ENCODE assay signal across 9 cellular contexts in the genomic region with DNA sequence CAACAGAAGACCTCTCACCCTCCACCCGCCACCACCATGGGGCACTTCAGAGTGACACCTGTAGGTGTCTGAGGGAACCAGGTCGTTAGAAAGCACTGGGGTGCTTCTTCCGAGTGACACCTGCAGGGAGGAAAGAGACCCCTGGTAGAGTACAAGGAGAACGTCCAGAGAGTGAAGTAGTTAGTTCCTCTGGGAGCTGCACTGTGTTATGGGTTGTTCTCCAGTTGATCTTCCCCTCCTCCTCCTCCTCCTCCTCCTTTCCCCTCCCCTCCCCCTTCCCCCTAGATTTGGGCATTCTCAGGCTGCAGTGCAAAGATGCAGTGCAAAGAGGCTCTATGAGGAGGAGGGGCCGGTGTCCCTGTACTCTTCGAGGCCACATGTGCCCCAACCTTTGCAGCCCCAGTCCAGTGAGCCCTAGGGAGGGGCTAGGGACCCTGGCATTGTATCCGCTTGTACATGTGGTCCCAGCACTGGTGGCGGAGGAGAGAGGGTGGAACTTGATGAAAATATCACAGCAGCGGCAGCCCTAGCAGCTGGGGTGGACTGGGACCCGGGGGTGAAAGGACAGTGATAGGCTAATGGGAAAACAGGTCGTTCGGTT. TPM values are rescaled to one million over a fixed set of nuclear protein-coding genes. Genes with fewer than 3 reads are reported as not detected.
DNase-seq lines count a peak whose midpoint lies in the region; FAIRE-seq and TF ChIP-seq lines count a peak whose summit lies in the region.
"Had no signal": no experiment of that assay in that cellular context is flagged by ENCODE, and none has a peak within 500 bp of the region (broad histone marks: within the 10 kb centered on the region; RNA-seq: fewer than 3 reads in every experiment).

No MANE protein-coding gene starts in this region.

- no peaks in the 10 kb centered on the region for H4K20me1 ChIP-seq in H1 (replicated peaks in 1 of 2; ENCODE audit: control insufficient read depth in 1 of 2, insufficient read depth in 2 of 2, low read length in 2 of 2)

- H2BK15ac ChIP-seq in H1 (ENCODE audit: low read length) = no peak overlapping the region

- H2BK12ac ChIP-seq in H1 (ENCODE audit: low read depth, low read length) = no peak overlapping the region

- DNase-seq in CD14-positive monocyte (ENCODE audit: low spot score) (no peak), MG63 (no peak), H1 (ENCODE audit: low read depth in 1 of 2, low spot score in 2 of 2) (no peak), NCI-H82 treated with DMSO at 0.1 percent for 48 hours (lab: John Stamatoyannopoulos, UW; ENCODE audit: unreplicated experiment) (no peak)
- DNase-seq in stimulated activated CD4-positive, alpha-beta T cell treated with anti-CD3 and anti-CD28 coated beads, Interleukin-12 subunit alpha, Interleukin-12 subunit beta, amount 100 ng/mL, for 4 hours = no peak
- no peak for DNase-seq in effector CD4-positive, alpha-beta T cell
- DNase-seq in effector CD8-positive, alpha-beta T cell (lab: John Stamatoyannopoulos, UW) = no peak

- H2BK20ac ChIP-seq in H1 (ENCODE audit: low read length) = no peak overlapping the region

- TF ChIP-seq POLR2A in H1 (IDR thresholded peaks at IDR 0.05; ENCODE audit: control extremely low read depth in 1 of 2, low read depth in 2 of 2, low read length in 2 of 2) = no peak

- no peak overlapping the region for H4K91ac ChIP-seq in H1 (replicated peaks; ENCODE audit: insufficient read length, low read length)

- WGBS in H1 (ENCODE audit: extremely low coverage in 1 of 2, insufficient coverage in 1 of 2, insufficient read length in 1 of 2, insufficient replicate concordance in 2 of 2, low coverage in 1 of 2, low lambda C conversion rate in 2 of 2, missing lambda C conversion rate in 1 of 2), 2 experiments = 63% methylated on average over 10 of the region's 12 CpGs; no CpG with 5 or more reads in 1 of the 2 experiments

- TF ChIP-seq CTCF in CD14-positive monocyte (IDR thresholded peaks at IDR 0.05) (peak; percentile 18), H1 (IDR thresholded peaks at IDR 0.05; ENCODE audit: control extremely low read depth in 1 of 3, insufficient read depth in 1 of 3, low read depth in 1 of 3, low read length in 3 of 3) (no peak)

- H3K4me3 ChIP-seq in MG63 = peak overlapping the region; percentile 58
- H3K4me3 ChIP-seq in H1 (ENCODE audit: extremely low read depth in 1 of 4, insufficient read depth in 2 of 4, low read depth in 3 of 4, low read length in 4 of 4) = peak overlapping the region; percentile 45 to 75 (median 52)
- H3K4me3 ChIP-seq in neuron (ENCODE audit: low read length) = peak overlapping the region; percentile 57

- H3K79me2 ChIP-seq in H1 (ENCODE audit: control insufficient read depth in 1 of 2, insufficient read depth in 2 of 2, low read length in 2 of 2) = no peaks in the 10 kb centered on the region

- H3K27ac Mint-ChIP-seq in CD14-positive monocyte = peak overlapping the region; percentile 92 to 98 (median 97)

- no peak overlapping the region for H2BK120ac ChIP-seq in H1 (replicated peaks; ENCODE audit: low read depth, low read length)

- no peak overlapping the region for H3K56ac ChIP-seq in H1 (replicated peaks; ENCODE audit: insufficient read length, low read depth, low read length)

- H3K79me1 ChIP-seq in H1 (ENCODE audit: low read depth, low read length) = no peaks in the 10 kb centered on the region; the same call in 1 of the 2 replicates

- H3K27ac ChIP-seq in H1 (ENCODE audit: low read depth, low read length) = no peak overlapping the region

- H3K4me1 ChIP-seq in H1 (replicated peaks in 1 of 4; ENCODE audit: control insufficient read depth in 3 of 4, insufficient read depth in 4 of 4, low read length in 3 of 4) (peaks cover 9 to 23% (median 12%) of the 10 kb centered on the region in 4 experiments; a peak in 6 of 7 replicates), neuron (ENCODE audit: insufficient read depth, low read length) (peaks cover 24% of the 10 kb centered on the region)

- H3K4me1 Mint-ChIP-seq in CD14-positive monocyte = peaks cover 29% of the 10 kb centered on the region

- H2AFZ ChIP-seq in H1 (ENCODE audit: low read length) (no peak overlapping the region), neuron (ENCODE audit: low read depth, low read length) (no peak overlapping the region)

- intact Hi-C loops in CD14-positive monocyte (cut with micrococcal nuclease) = loop anchor here (1.0 to 2.0 kb wide), 4 partner anchors 15 to 107 kb away; a partner anchor contains a TSS

- H3K14ac ChIP-seq in H1 (ENCODE audit: insufficient read length) = no peak overlapping the region

- H3K18ac ChIP-seq in H1 (ENCODE audit: extremely low read depth, low read length) = peak overlapping the region; percentile 13; the same call in 1 of the 2 replicates

- no peak overlapping the region for H3K4ac ChIP-seq in H1 (replicated peaks; ENCODE audit: insufficient read length, low read depth, low read length)

- H3K4me3 Mint-ChIP-seq in CD14-positive monocyte = peak overlapping the region; percentile 88 to 91

- H3K36me3 ChIP-seq in MG63 (peaks cover 23% of the 10 kb centered on the region), H1 (ENCODE audit: control insufficient read depth in 2 of 4, insufficient read depth in 4 of 4, low read length in 3 of 4) (peaks cover 0 to 4% (median under 1%) of the 10 kb centered on the region in 4 experiments; a peak in 3 of 8 replicates), neuron (ENCODE audit: insufficient read depth, low read length) (peaks cover 17% of the 10 kb centered on the region)

- no peak overlapping the region for H4K8ac ChIP-seq in H1 (ENCODE audit: extremely low read depth, insufficient read depth, low read length)

- peaks cover 0 to 2% (median 0%) of the 10 kb centered on the region in 7 donors for H3K9me3 Mint-ChIP-seq in CD14-positive monocyte

- H3K27me3 ChIP-seq in MG63 (no peaks in the 10 kb centered on the region), H1 (replicated peaks in 1 of 4; ENCODE audit: control insufficient read depth in 3 of 4, extremely low read depth in 1 of 4, insufficient read depth in 3 of 4, low read length in 3 of 4) (no peaks in the 10 kb centered on the region; a peak in 1 of 7 replicates), neuron (ENCODE audit: insufficient read depth, low read length) (no peaks in the 10 kb centered on the region)

- TF ChIP-seq RAD21 in H1 (IDR thresholded peaks at IDR 0.05 in 1 of 2, conservative IDR thresholded peaks at IDR 0.05 in 1 of 2; ENCODE audit: low read depth in 2 of 2, low read length in 2 of 2) = no peak

- H4K5ac ChIP-seq in H1 (ENCODE audit: insufficient read length, low read depth, low read length) = no peak overlapping the region

- FAIRE-seq in H1 (lab: Jason Lieb, UNC) = no peak
- FAIRE-seq: frontal cortex had no signal

- H3K23me2 ChIP-seq in H1 (ENCODE audit: low read depth, low read length) = peaks cover 8% of the 10 kb centered on the region; the same call in 1 of the 2 replicates

- H3K23ac ChIP-seq in H1 (ENCODE audit: insufficient read length) = no peak overlapping the region

- no peak overlapping the region for H2AK5ac ChIP-seq in H1 (ENCODE audit: low read depth, low read length)

- peaks cover 2 to 6% (median 6%) of the 10 kb centered on the region in 3 donors for H3K27me3 Mint-ChIP-seq in CD14-positive monocyte (ENCODE audit: low read depth in 3 of 3)

- no peaks in the 10 kb centered on the region for H3K9me3 ChIP-seq in MG63
- no peaks in the 10 kb centered on the region for H3K9me3 ChIP-seq in H1 (ENCODE audit: insufficient read depth in 2 of 2, low read depth in 1 of 2, low read length in 1 of 2)
- no peaks in the 10 kb centered on the region for H3K9me3 ChIP-seq in neuron (ENCODE audit: low read length)

- TF ChIP-seq EP300 in H1 (IDR thresholded peaks at IDR 0.05; ENCODE audit: borderline replicate concordance in 1 of 2, low read depth in 2 of 2, low read length in 2 of 2) = no peak

- peak overlapping the region in 2 of 4 experiments; percentile 8 to 26; a peak in 1 of 7 replicates for H3K9ac ChIP-seq in H1 (replicated peaks in 1 of 4; ENCODE audit: extremely low read depth in 1 of 4, low read depth in 3 of 4, low read length in 3 of 4)

- CTCF ChIA-PET in H1 (lab: Charles Lee; ENCODE audit: partially characterized antibody) = interaction anchor here (0.7 to 12.1 kb wide), 6 partner anchors 12 to 108 kb away, joined by 3 to 220 read pairs (median 14); a partner anchor contains a TSS

- POLR2A ChIA-PET in H1 (lab: Charles Lee; ENCODE audit: partially characterized antibody) = interaction anchor here (1.0 to 4.5 kb wide), 6 partner anchors 14 to 104 kb away, joined by 3 to 33 read pairs (median 8); a partner anchor contains a TSS

- no peak overlapping the region for H2BK5ac ChIP-seq in H1 (ENCODE audit: low read depth, low read length)

- H3K36me3 Mint-ChIP-seq in CD14-positive monocyte = peaks cover 45 to 51% of the 10 kb centered on the region in 2 donors

- peak overlapping the region; percentile 73 to 87 for H3K4me2 ChIP-seq in H1 (ENCODE audit: insufficient read depth in 1 of 2, low read depth in 2 of 2, low read length in 2 of 2)

RNA-seq across cellular contexts. Expression of a gene that starts 0.8 kb away (rescaled TPM):
- 1 to 10 TPM; 1.7 to 1.9 TPM for polyA plus RNA-seq in CD14-positive monocyte
- 55.0 and 56.4 TPM in 2 replicates for total RNA-seq in MG63 (2014; rRNA removed; shearing (Covaris generic); ENCODE audit: low replicate concordance)
- 26.3 and 33.5 TPM in 2 replicates for total RNA-seq in H1 (2021; fragmentation: NEBNext Ultra II Directional; extraction: Animal tissue kit (Norgen Biotek cat#: 25700))
- 21.0 and 28.6 TPM in 2 replicates for polyA plus RNA-seq in H1 (2011; rRNA removed)
- 22.5 TPM for polyA plus RNA-seq in H1 (2011; cell fraction: cytosol; rRNA removed)
- polyA plus RNA-seq in H1 (2011; cell fraction: nucleus; rRNA removed) = 52.6 TPM
- polyA plus RNA-seq in H1 (2012, experiment 1 of 2) = 21.6 to 24.7 TPM (median 23.8 TPM) in 4 replicates
- polyA plus RNA-seq in H1 (2012, experiment 2 of 2) = 15.1 TPM
- polyA plus RNA-seq in H1 (2013, experiment 1 of 2) = 21.5 TPM
- polyA plus RNA-seq in H1 (2013, experiment 2 of 2) = 20.5 TPM
- polyA minus RNA-seq in H1 (2011; rRNA and poly(A)+ RNA removed) = 15.1 and 15.9 TPM in 2 replicates
- polyA minus RNA-seq in H1 (2011; cell fraction: cytosol; rRNA and poly(A)+ RNA removed) = 10.3 TPM
- 16.1 TPM for polyA minus RNA-seq in H1 (2011; cell fraction: nucleus; rRNA and poly(A)+ RNA removed)

RNA-seq across cellular contexts. Expression of a gene that starts 26.3 kb away (rescaled TPM):
- 10 to 100 TPM; 72.7 to 81.9 TPM for polyA plus RNA-seq in CD14-positive monocyte
- 3.1 and 7.7 TPM in 2 replicates for total RNA-seq in MG63 (2014; rRNA removed; shearing (Covaris generic); ENCODE audit: low replicate concordance)
- total RNA-seq in H1 (2021; fragmentation: NEBNext Ultra II Directional; extraction: Animal tissue kit (Norgen Biotek cat#: 25700)) = 59.5 and 67.3 TPM in 2 replicates
- polyA plus RNA-seq in H1 (2011; rRNA removed) = 172 and 174 TPM in 2 replicates
- 93.1 TPM for polyA plus RNA-seq in H1 (2011; cell fraction: cytosol; rRNA removed)
- polyA plus RNA-seq in H1 (2011; cell fraction: nucleus; rRNA removed) = 114 TPM
- polyA plus RNA-seq in H1 (2012, experiment 1 of 2) = 59.2 to 76.9 TPM (median 63.8 TPM) in 4 replicates
- polyA plus RNA-seq in H1 (2012, experiment 2 of 2) = 64.6 TPM
- 87.7 TPM for polyA plus RNA-seq in H1 (2013, experiment 1 of 2)
- 77.5 TPM for polyA plus RNA-seq in H1 (2013, experiment 2 of 2)
- 31.2 and 39.5 TPM in 2 replicates for polyA minus RNA-seq in H1 (2011; rRNA and poly(A)+ RNA removed)
- polyA minus RNA-seq in H1 (2011; cell fraction: cytosol; rRNA and poly(A)+ RNA removed) = 15.0 TPM
- polyA minus RNA-seq in H1 (2011; cell fraction: nucleus; rRNA and poly(A)+ RNA removed) = 20.9 TPM

RNA-seq across cellular contexts. Expression of a gene that starts 27.0 kb away (rescaled TPM):
- polyA plus RNA-seq in CD14-positive monocyte (not detected), H1 (2011; rRNA removed) (0.08 and 0.25 TPM in 2 replicates)
- total RNA-seq in MG63 (2014; rRNA removed; shearing (Covaris generic); ENCODE audit: low replicate concordance) = not detected in 2 replicates
- total RNA-seq in H1 (2021; fragmentation: NEBNext Ultra II Directional; extraction: Animal tissue kit (Norgen Biotek cat#: 25700)) = 0.24 TPM in 1 of 2 replicates, not detected in the other
- 0.10 TPM for polyA plus RNA-seq in H1 (2011; cell fraction: cytosol; rRNA removed)
- 0.23 TPM for polyA plus RNA-seq in H1 (2011; cell fraction: nucleus; rRNA removed)
- polyA plus RNA-seq in H1 (2012, experiment 1 of 2) = not detected in 4 replicates
- polyA plus RNA-seq in H1 (2012, experiment 2 of 2) = not detected
- 0.08 TPM for polyA plus RNA-seq in H1 (2013, experiment 1 of 2)
- 0.07 TPM for polyA plus RNA-seq in H1 (2013, experiment 2 of 2)
- 0.13 TPM in 1 of 2 replicates, not detected in the other for polyA minus RNA-seq in H1 (2011; rRNA and poly(A)+ RNA removed)
- not detected for polyA minus RNA-seq in H1 (2011; cell fraction: cytosol; rRNA and poly(A)+ RNA removed)
- polyA minus RNA-seq in H1 (2011; cell fraction: nucleus; rRNA and poly(A)+ RNA removed) = not detected
- total RNA-seq: frontal cortex had no signal

RNA-seq across cellular contexts. Expression of a gene that starts 29.2 kb away (rescaled TPM):
- polyA plus RNA-seq in CD14-positive monocyte (not detected), H1 (2011; rRNA removed) (8.2 and 17.4 TPM in 2 replicates)
- not detected in 2 replicates for total RNA-seq in MG63 (2014; rRNA removed; shearing (Covaris generic); ENCODE audit: low replicate concordance)
- total RNA-seq in H1 (2021; fragmentation: NEBNext Ultra II Directional; extraction: Animal tissue kit (Norgen Biotek cat#: 25700)) = 5.2 and 5.4 TPM in 2 replicates
- polyA plus RNA-seq in H1 (2011; cell fraction: cytosol; rRNA removed) = 8.2 TPM
- polyA plus RNA-seq in H1 (2011; cell fraction: nucleus; rRNA removed) = 17.7 TPM
- polyA plus RNA-seq in H1 (2012, experiment 1 of 2) = 5.5 to 8.5 TPM (median 7.6 TPM) in 4 replicates
- polyA plus RNA-seq in H1 (2012, experiment 2 of 2) = 5.3 TPM
- polyA plus RNA-seq in H1 (2013, experiment 1 of 2) = 14.0 TPM
- 13.1 TPM for polyA plus RNA-seq in H1 (2013, experiment 2 of 2)
- polyA minus RNA-seq in H1 (2011; rRNA and poly(A)+ RNA removed) = 6.9 and 11.9 TPM in 2 replicates
- 7.1 TPM for polyA minus RNA-seq in H1 (2011; cell fraction: cytosol; rRNA and poly(A)+ RNA removed)
- 6.9 TPM for polyA minus RNA-seq in H1 (2011; cell fraction: nucleus; rRNA and poly(A)+ RNA removed)

RNA-seq across cellular contexts. Expression of a gene that starts 34.7 kb away (rescaled TPM):
- 10 to 100 TPM; 16.7 to 17.8 TPM for polyA plus RNA-seq in CD14-positive monocyte
- 14.4 and 26.0 TPM in 2 replicates for total RNA-seq in MG63 (2014; rRNA removed; shearing (Covaris generic); ENCODE audit: low replicate concordance)
- total RNA-seq in H1 (2021; fragmentation: NEBNext Ultra II Directional; extraction: Animal tissue kit (Norgen Biotek cat#: 25700)) = 17.0 and 21.3 TPM in 2 replicates
- 51.4 and 69.9 TPM in 2 replicates for polyA plus RNA-seq in H1 (2011; rRNA removed)
- 57.6 TPM for polyA plus RNA-seq in H1 (2011; cell fraction: cytosol; rRNA removed)
- polyA plus RNA-seq in H1 (2011; cell fraction: nucleus; rRNA removed) = 61.7 TPM
- 24.0 to 34.8 TPM (median 27.4 TPM) in 4 replicates for polyA plus RNA-seq in H1 (2012, experiment 1 of 2)
- polyA plus RNA-seq in H1 (2012, experiment 2 of 2) = 17.0 TPM
- polyA plus RNA-seq in H1 (2013, experiment 1 of 2) = 12.3 TPM
- polyA plus RNA-seq in H1 (2013, experiment 2 of 2) = 10.4 TPM
- 36.1 and 47.0 TPM in 2 replicates for polyA minus RNA-seq in H1 (2011; rRNA and poly(A)+ RNA removed)
- 12.3 TPM for polyA minus RNA-seq in H1 (2011; cell fraction: cytosol; rRNA and poly(A)+ RNA removed)
- 36.2 TPM for polyA minus RNA-seq in H1 (2011; cell fraction: nucleus; rRNA and poly(A)+ RNA removed)
